ENCODE assay signal across 8 cellular contexts in the genomic region with DNA sequence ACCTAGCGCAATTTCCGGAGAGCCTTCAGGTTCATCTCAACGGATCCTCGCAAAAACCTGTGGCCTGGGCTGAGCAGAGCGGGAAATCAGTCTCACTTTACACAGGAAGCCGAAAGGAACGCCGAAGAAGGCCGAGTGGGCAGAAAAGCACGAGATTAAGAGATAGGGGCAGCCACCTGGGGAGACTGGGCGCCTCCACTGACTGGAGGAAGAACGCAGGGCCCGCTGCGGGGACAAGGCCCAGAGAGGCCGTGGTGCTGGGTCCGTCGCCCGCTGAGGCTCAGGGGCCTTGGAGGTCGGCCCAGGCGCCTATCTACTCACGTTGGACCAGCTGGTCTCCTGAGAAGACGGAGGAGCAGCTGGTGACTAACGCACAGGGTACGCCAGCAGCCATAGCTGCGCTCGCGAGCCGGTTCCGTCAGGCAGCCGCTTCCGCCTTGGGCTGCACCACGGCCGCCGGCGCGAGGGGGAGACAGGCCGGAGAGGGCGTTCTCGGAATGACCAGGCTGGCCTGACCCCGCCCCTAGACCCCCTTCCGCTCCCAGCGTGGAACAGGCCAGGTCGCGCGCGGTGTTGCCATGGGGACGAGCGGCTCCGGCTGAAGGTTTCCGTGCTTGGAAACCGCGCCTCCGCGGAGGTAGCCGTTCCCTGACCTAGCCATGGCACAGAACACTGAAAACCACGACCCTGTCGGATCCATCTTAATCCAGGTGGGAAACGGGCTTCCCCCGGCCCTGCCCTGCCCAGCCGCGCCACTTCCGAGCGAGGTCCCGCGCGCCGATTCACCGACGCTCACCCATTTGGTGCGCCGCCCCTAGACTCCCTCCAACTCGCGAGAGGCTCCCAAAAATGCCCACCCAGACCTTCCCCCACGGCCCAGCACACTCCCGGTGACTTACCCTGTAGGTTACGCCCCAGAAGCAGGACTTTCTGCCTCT. TPM values are rescaled to one million over a fixed set of nuclear protein-coding genes. Genes with fewer than 3 reads are reported as not detected.
DNase-seq lines count a peak whose midpoint lies in the region; ATAC-seq, FAIRE-seq and TF ChIP-seq lines count a peak whose summit lies in the region.

A gene with protein sequence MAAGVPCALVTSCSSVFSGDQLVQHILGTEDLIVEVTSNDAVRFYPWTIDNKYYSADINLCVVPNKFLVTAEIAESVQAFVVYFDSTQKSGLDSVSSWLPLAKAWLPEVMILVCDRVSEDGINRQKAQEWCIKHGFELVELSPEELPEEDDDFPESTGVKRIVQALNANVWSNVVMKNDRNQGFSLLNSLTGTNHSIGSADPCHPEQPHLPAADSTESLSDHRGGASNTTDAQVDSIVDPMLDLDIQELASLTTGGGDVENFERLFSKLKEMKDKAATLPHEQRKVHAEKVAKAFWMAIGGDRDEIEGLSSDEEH (minus strand): TSS at position 424 of the 938 bp plus-strand sequence. CDS start 30 bp downstream, at position 394.
TSS of gene IQCH (plus strand) at position 549 of the 938 bp plus-strand sequence. CDS start at position 660, 111 bp downstream.

- POLR2A ChIA-PET in RWPE1 (lab: Yijun Ruan, JAX; ENCODE audit: low non-redundant PET) = interaction anchor here (0.6 kb wide), 1 partner anchor 28 kb away, joined by 3 read pairs; no protein-coding TSS in a partner anchor

- no peaks in the 10 kb centered on the region for H3K9me3 Mint-ChIP-seq in natural killer cell treated with Interleukin-12 subunit alpha and Interleukin-12 subunit beta and Interleukin-15 and Interleukin-18, amount 100 ng/mL, for 72 hours

- DNase-seq in ELF-1 (ENCODE audit: low read depth, low spot score) (peak; percentile 99), H54 (ENCODE audit: insufficient read length, low spot score) (peak; percentile 81), LoVo (ENCODE audit: low spot score) (peak; percentile 99), RWPE1 (ENCODE audit: low spot score) (peak; percentile 98), fibroblast of the aortic adventitia (ENCODE audit: low read depth) (peak; percentile 96)
- DNase-seq in activated effector memory CD4-positive, alpha-beta T cell treated with Interleukin-2 at 50 U/mL for 16 hours = peak; percentile 98
- peak; percentile 99 for DNase-seq in natural killer cell treated with Interleukin-12 subunit alpha and Interleukin-12 subunit beta and Interleukin-15 and Interleukin-18, amount 100 ng/mL, for 72 hours (ENCODE audit: low spot score)
- DNase-seq in stimulated activated naive CD4-positive, alpha-beta T cell treated with Interleukin-2 at 50 U/mL for 16 hours (lab: John Stamatoyannopoulos, UW) = peak; percentile 96

- H3K27ac ChIP-seq in RWPE1 = peak within 1 kb of the TSS; percentile 93

- peaks cover 4% of the 10 kb centered on the region for H3K36me3 Mint-ChIP-seq in natural killer cell treated with Interleukin-12 subunit alpha and Interleukin-12 subunit beta and Interleukin-15 and Interleukin-18, amount 100 ng/mL, for 72 hours

- CTCF ChIA-PET in RWPE1 (lab: Yijun Ruan, JAX) = interaction anchor here (1.0 kb wide), 1 partner anchor 8 kb away, joined by 3 read pairs; no protein-coding TSS in a partner anchor

- H3K4me3 ChIP-seq in fibroblast of the aortic adventitia (ENCODE audit: low read depth, low read length) = peak within 1 kb of the TSS; percentile 73

- H3K27ac Mint-ChIP-seq in natural killer cell treated with Interleukin-12 subunit alpha and Interleukin-12 subunit beta and Interleukin-15 and Interleukin-18, amount 100 ng/mL, for 72 hours = peak within 1 kb of the TSS; percentile 96 to 98

- H3K4me3 Mint-ChIP-seq in natural killer cell treated with Interleukin-12 subunit alpha and Interleukin-12 subunit beta and Interleukin-15 and Interleukin-18, amount 100 ng/mL, for 72 hours = peak within 1 kb of the TSS; percentile 99

- TF ChIP-seq CTCF in RWPE1 (conservative IDR thresholded peaks at IDR 0.05; ENCODE audit: low read depth) = no peak
- TF ChIP-seq CTCF in fibroblast of the aortic adventitia (IDR thresholded peaks at IDR 0.05; ENCODE audit: insufficient read depth, low read length) = no peak

- H3K4me1 Mint-ChIP-seq in natural killer cell treated with Interleukin-12 subunit alpha and Interleukin-12 subunit beta and Interleukin-15 and Interleukin-18, amount 100 ng/mL, for 72 hours (ENCODE audit: low read depth in 2 of 2) = peaks cover 12 to 43% of the 10 kb centered on the region in 2 donors

- no peak for FAIRE-seq in H54 (lab: Jason Lieb, UNC)

- H3K27me3 Mint-ChIP-seq in natural killer cell treated with Interleukin-12 subunit alpha and Interleukin-12 subunit beta and Interleukin-15 and Interleukin-18, amount 100 ng/mL, for 72 hours = peaks cover 0 to 6% of the 10 kb centered on the region in 2 donors

- TF ChIP-seq POLR2A in H54 (IDR thresholded peaks at IDR 0.05; ENCODE audit: low read depth, low read length) = peak; percentile 90

- peak; percentile 99 for ATAC-seq in natural killer cell treated with Interleukin-12 subunit alpha and Interleukin-12 subunit beta and Interleukin-15 and Interleukin-18, amount 100 ng/mL, for 72 hours

RNA-seq across cellular contexts. Expression of the first gene that starts in this region (rescaled TPM):
- total RNA-seq in fibroblast of the aortic adventitia (ENCODE audit: low replicate concordance) = 43.7 and 95.6 TPM in 2 replicates
- 10 to 100 TPM; 50.5 TPM for total RNA-seq in natural killer cell treated with Interleukin-12 subunit alpha and Interleukin-12 subunit beta and Interleukin-15 and Interleukin-18, amount 100 ng/mL, for 72 hours

RNA-seq across cellular contexts. Expression of gene IQCH, which starts in this region (rescaled TPM):
- 0.74 and 3.6 TPM in 2 replicates for total RNA-seq in fibroblast of the aortic adventitia (ENCODE audit: low replicate concordance)
- total RNA-seq in natural killer cell treated with Interleukin-12 subunit alpha and Interleukin-12 subunit beta and Interleukin-15 and Interleukin-18, amount 100 ng/mL, for 72 hours = 1 to 10 TPM in 1 of 2 donors, under 1 TPM in 1; 0.10 to 2.7 TPM

Comparison
In these comparisons a context has a peak if more than half of its experiments do, and no peak if none do; other contexts are left out.
1. Peak in every context shown above with its lines: DNase-seq, ATAC-seq, H3K4me3 ChIP-seq and H3K27ac ChIP-seq.